Comparison of ENCODE assay signal across 8 cellular contexts in genomic region chrX:103685396-103685795, GRCh38. TPM values are rescaled to one million over a fixed set of nuclear protein-coding genes. Genes with fewer than 3 reads are reported as not detected.
DNase-seq lines count a peak whose midpoint lies in the region; ATAC-seq lines count a peak whose summit lies in the region.

No MANE protein-coding gene starts in this region.

- WGBS in right cardiac atrium = 7% methylated on average over 5 of the region's 5 CpGs
- WGBS in thymus = 13% methylated on average over 5 of the region's 5 CpGs

- peaks cover 3% of the 10 kb centered on the region for H3K36me3 ChIP-seq in thymus (ENCODE audit: control insufficient read depth, insufficient read depth)

- DNase-seq in activated T-cell treated with anti-CD3 and anti-CD28 coated beads, Interleukin-2, amount 50 U/mL, for 24 hours = no peak
- DNase-seq in activated T-cell treated with anti-CD3 and anti-CD28 coated beads, Interleukin-2, amount 50 U/mL, for 1 hour = no peak
- DNase-seq in SW480 (ENCODE audit: low spot score) (peak; percentile 22), right cardiac atrium (no peak), amygdala (lab: John Stamatoyannopoulos, UW) (no peak), GDM1 (lab: John Stamatoyannopoulos, UW) (no peak)

- peaks cover 13% of the 10 kb centered on the region for H3K4me1 Mint-ChIP-seq in activated T-cell treated with anti-CD3 and anti-CD28 coated beads, Interleukin-2, amount 50 U/mL, for 24 hours (ENCODE audit: low read depth)

- H3K36me3 Mint-ChIP-seq in activated T-cell treated with anti-CD3 and anti-CD28 coated beads, Interleukin-2, amount 50 U/mL, for 24 hours (ENCODE audit: low read depth) = peaks cover 44% of the 10 kb centered on the region

- ATAC-seq in right cardiac atrium (no peak), GM18868 (IDR thresholded peaks at IDR 0.05; ENCODE audit: unreplicated experiment) (no peak)

- H3K27ac Mint-ChIP-seq in activated T-cell treated with anti-CD3 and anti-CD28 coated beads, Interleukin-2, amount 50 U/mL, for 24 hours = peak overlapping the region; percentile 89

- no peak overlapping the region for H3K4me3 Mint-ChIP-seq in activated T-cell treated with anti-CD3 and anti-CD28 coated beads, Interleukin-2, amount 50 U/mL, for 24 hours

- H3K4me1 ChIP-seq in right cardiac atrium (ENCODE audit: control insufficient read depth, insufficient read depth, low read length) = no peaks in the 10 kb centered on the region
- no peaks in the 10 kb centered on the region for H3K4me1 ChIP-seq in thymus (ENCODE audit: control insufficient read depth, insufficient read depth, low read length)

- intact Hi-C loops in right cardiac atrium (cut with DNase I) = loop anchor here in 1 of 4 donors (10.0 kb wide), 1 partner anchor 151 kb away; no protein-coding TSS in a partner anchor

- peaks cover 11% of the 10 kb centered on the region for H3K27me3 Mint-ChIP-seq in activated T-cell treated with anti-CD3 and anti-CD28 coated beads, Interleukin-2, amount 50 U/mL, for 24 hours

- H3K4me3 ChIP-seq in right cardiac atrium (ENCODE audit: low read length) = peak overlapping the region; percentile 90
- H3K4me3 ChIP-seq in thymus (ENCODE audit: low read length) = peak overlapping the region; percentile 67

- H3K27ac ChIP-seq in right cardiac atrium (ENCODE audit: low read length) (no peak overlapping the region), thymus (ENCODE audit: low read depth) (no peak overlapping the region)

- no peaks in the 10 kb centered on the region for H3K9me3 Mint-ChIP-seq in activated T-cell treated with anti-CD3 and anti-CD28 coated beads, Interleukin-2, amount 50 U/mL, for 24 hours

- H3K27me3 ChIP-seq in right cardiac atrium (ENCODE audit: control insufficient read depth, insufficient read depth) (no peaks in the 10 kb centered on the region), thymus (ENCODE audit: control insufficient read depth, insufficient read depth) (no peaks in the 10 kb centered on the region)

- H3K9me3 ChIP-seq in right cardiac atrium (ENCODE audit: control insufficient read depth, low read length) (no peaks in the 10 kb centered on the region), thymus (ENCODE audit: control insufficient read depth) (no peaks in the 10 kb centered on the region)

RNA-seq across cellular contexts. Expression of gene MORF4L2, which starts 1.1 kb away (rescaled TPM):
- 100 to 1,000 TPM; 187 to 269 (median 217) TPM for total RNA-seq in right cardiac atrium
- polyA plus RNA-seq in right cardiac atrium = 265 TPM
- 223 TPM for polyA plus RNA-seq in thymus

RNA-seq across cellular contexts. Expression of gene TMEM31, which starts 25.3 kb away (rescaled TPM):
- total RNA-seq in right cardiac atrium = under 1 TPM in 1 of 4 donors, not detected in 3; 0.34 TPM
- not detected for polyA plus RNA-seq in right cardiac atrium
- polyA plus RNA-seq in thymus = 0.37 TPM

RNA-seq across cellular contexts. Expression of gene TCEAL1, which starts 56.6 kb away (rescaled TPM):
- total RNA-seq in right cardiac atrium = 10 to 100 TPM; 33.5 to 41.1 (median 36.4) TPM
- polyA plus RNA-seq in right cardiac atrium (42.5 TPM), thymus (55.7 TPM)
